In the genomic region with DNA sequence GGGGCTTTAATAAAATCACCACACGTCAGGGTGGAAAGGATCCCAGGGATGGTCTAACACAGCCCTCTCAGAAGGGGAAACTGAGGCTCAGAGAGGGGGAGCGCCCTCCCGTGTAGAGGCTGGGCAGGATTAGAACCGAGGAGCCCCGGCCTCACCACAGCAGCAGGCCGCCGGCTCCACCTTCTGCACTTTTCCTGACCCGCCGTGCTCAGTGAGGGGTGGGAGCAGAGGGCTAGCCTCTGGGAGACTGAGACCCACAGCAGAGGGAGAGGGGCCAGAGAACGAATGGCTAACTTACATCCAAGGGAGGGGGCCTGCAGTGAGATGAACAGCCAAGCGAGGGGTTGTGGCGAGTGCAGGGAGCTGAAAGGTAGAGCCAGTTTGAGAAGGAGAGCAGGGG, we compare ENCODE assay signal across 26 cellular contexts.
"Had no signal": no experiment of that assay in that cellular context is flagged by ENCODE, and none has a peak within 500 bp of the region (broad histone marks: within the 10 kb centered on the region; RNA-seq: fewer than 3 reads in every experiment).

No MANE protein-coding gene starts in this region.

- H3K79me2 ChIP-seq: parathyroid adenoma had no signal

- H3K27me3 ChIP-seq: testis had no signal

- H3K4me3 Mint-ChIP-seq: activated B cell treated with CpG ODN at 0.5 μM for 24 hours; activated CD4-positive, alpha-beta T cell treated with anti-CD3 and anti-CD28 coated beads for 36 hours; activated T-cell treated with anti-CD3 and anti-CD28 coated beads, Interleukin-2, amount 50 U/mL, for 24 hours; activated T-helper 17 cell treated with anti-CD3 and anti-CD28 coated beads, Interleukin-2, amount 50 U/mL, for 72 hours; dendritic cell treated with granulocyte-macrophage colony-stimulating factor and Interleukin-4, amounts not matched to agents 40 ng/mL and 50 ng/mL, for 4 days; type B pancreatic cell had no signal

- H2AFZ ChIP-seq: parathyroid adenoma had no signal

- H3K36me3 Mint-ChIP-seq: activated naive CD4-positive, alpha-beta T cell treated with anti-CD3 and anti-CD28 coated beads, Interleukin-2, amount 50 U/mL, for 72 hours; brain; type B pancreatic cell had no signal

- H3K4me1 Mint-ChIP-seq: activated B cell treated with CpG ODN at 0.5 μM for 24 hours; activated CD4-positive, alpha-beta T cell treated with anti-CD3 and anti-CD28 coated beads for 36 hours; activated T-helper 17 cell treated with anti-CD3 and anti-CD28 coated beads, Interleukin-2, amount 50 U/mL, for 72 hours had no signal

- H3K27ac ChIP-seq: parathyroid adenoma, testis had no signal

- H3K27me3 Mint-ChIP-seq: brain had no signal

- H3K9me3 ChIP-seq: testis had no signal

- ATAC-seq: activated CD4-positive, alpha-beta T cell treated with anti-CD3 and anti-CD28 coated beads for 36 hours; activated naive CD4-positive, alpha-beta T cell treated with anti-CD3 and anti-CD28 coated beads, Interleukin-2, amount 50 U/mL, for 72 hours; activated T-helper 17 cell treated with anti-CD3 and anti-CD28 coated beads, Interleukin-2, amount 50 U/mL, for 72 hours; left ventricle myocardium superior; sciatic nerve had no signal

- H3K27ac Mint-ChIP-seq: activated B cell treated with CpG ODN at 0.5 μM for 24 hours; activated CD4-positive, alpha-beta T cell treated with anti-CD3 and anti-CD28 coated beads for 36 hours; activated naive CD4-positive, alpha-beta T cell treated with anti-CD3 and anti-CD28 coated beads, Interleukin-2, amount 50 U/mL, for 72 hours; activated T-cell treated with anti-CD3 and anti-CD28 coated beads, Interleukin-2, amount 50 U/mL, for 24 hours; activated T-helper 17 cell treated with anti-CD3 and anti-CD28 coated beads, Interleukin-2, amount 50 U/mL, for 72 hours; dendritic cell treated with granulocyte-macrophage colony-stimulating factor and Interleukin-4, amounts not matched to agents 40 ng/mL and 50 ng/mL, for 4 days; type B pancreatic cell had no signal

- H3K9me3 Mint-ChIP-seq: activated B cell treated with CpG ODN at 0.5 μM for 24 hours; activated naive CD4-positive, alpha-beta T cell treated with anti-CD3 and anti-CD28 coated beads, Interleukin-2, amount 50 U/mL, for 72 hours; activated T-cell treated with anti-CD3 and anti-CD28 coated beads, Interleukin-2, amount 50 U/mL, for 24 hours; activated T-helper 17 cell treated with anti-CD3 and anti-CD28 coated beads, Interleukin-2, amount 50 U/mL, for 72 hours; dendritic cell treated with granulocyte-macrophage colony-stimulating factor and Interleukin-4, amounts not matched to agents 40 ng/mL and 50 ng/mL, for 4 days; type B pancreatic cell had no signal

- H3K4me3 ChIP-seq: testis had no signal

- H3K4me1 ChIP-seq: parathyroid adenoma had no signal

- H3K9ac ChIP-seq: parathyroid adenoma had no signal

- DNase-seq: activated B cell treated with CpG ODN at 0.5 μM for 24 hours; activated CD4-positive, alpha-beta T cell treated with anti-CD3 and anti-CD28 coated beads for 36 hours; activated CD4-positive, alpha-beta T cell treated with anti-CD3 and anti-CD28 coated beads, Interleukin-2, amount 50 U/mL, for 4 hours; activated CD8-positive, alpha-beta memory T cell treated with anti-CD3 and anti-CD28 coated beads for 24 hours; activated CD8-positive, alpha-beta memory T cell treated with anti-CD3 and anti-CD28 coated beads, Interleukin-2, amount 50 U/mL, for 4 hours; activated T-cell treated with anti-CD3 and anti-CD28 coated beads, Interleukin-2, amount 50 U/mL, for 24 hours; aorta; effector CD4-positive, alpha-beta T cell; erythroblast; foreskin fibroblast; left ventricle myocardium superior; mammary epithelial cell; small intestine; stimulated activated CD4-positive, alpha-beta T cell treated with anti-CD3 and anti-CD28 coated beads, Interleukin-2, amount 100 ng/mL, for 24 hours; stimulated activated CD8-positive, alpha-beta memory T cell treated with anti-CD3 and anti-CD28 coated beads, Interleukin-4, amount 100 ng/mL, for 48 hours; stimulated activated naive CD4-positive, alpha-beta T cell; T-helper 1 cell; T-helper 9 cell; testis had no signal
